ENCODE assay signal across 20 cellular contexts in genomic region chr12:109608796-109609195, GRCh38. TPM values are rescaled to one million over a fixed set of nuclear protein-coding genes. Genes with fewer than 3 reads are reported as not detected.
DNase-seq lines count a peak whose midpoint lies in the region; TF ChIP-seq lines count a peak whose summit lies in the region.
"Had no signal": no experiment of that assay in that cellular context is flagged by ENCODE, and none has a peak within 500 bp of the region (broad histone marks: within the 10 kb centered on the region; RNA-seq: fewer than 3 reads in every experiment).

No MANE protein-coding gene starts in this region.

- H3K18ac ChIP-seq in neuronal stem cell (ENCODE audit: low read length) = peak overlapping the region; percentile 54
- H3K18ac ChIP-seq in H9 (ENCODE audit: insufficient read length, low read depth, low read length) = no peak overlapping the region

- H4K8ac ChIP-seq in neuronal stem cell (ENCODE audit: low read depth, low read length) (no peak overlapping the region), H9 (replicated peaks; ENCODE audit: insufficient read length, low read depth, low read length) (no peak overlapping the region)

- H3K36me3 Mint-ChIP-seq in neural crest cell (ENCODE audit: low read depth) (no peaks in the 10 kb centered on the region), H9 (ENCODE audit: insufficient read depth in 1 of 3, low read depth in 3 of 3) (no peaks in the 10 kb centered on the region; a peak in 1 of 7 replicates)
- H3K36me3 Mint-ChIP-seq: CD14-positive monocyte; CD4-positive, alpha-beta memory T cell; CD4-positive, CD25-positive, alpha-beta regulatory T cell; CD8-positive, alpha-beta memory T cell had no signal

- WGBS in neuronal stem cell (ENCODE audit: extremely low coverage in 2 of 2, insufficient read length in 2 of 2, insufficient replicate concordance in 1 of 2), 2 donors = no CpG with 5 or more reads among the region's 3 CpGs
- WGBS in H9 (ENCODE audit: extremely low coverage, insufficient read length, low lambda C conversion rate) = no CpG with 5 or more reads among the region's 3 CpGs

- H3K27me3 Mint-ChIP-seq in neural crest cell (ENCODE audit: low read depth) = peaks cover 7% of the 10 kb centered on the region
- H3K27me3 Mint-ChIP-seq in H9 (ENCODE audit: low read depth) = peaks cover 2% of the 10 kb centered on the region

- no peaks in the 10 kb centered on the region for H3K23me2 ChIP-seq in H9 (ENCODE audit: insufficient read length, low read depth, low read length, poor library complexity, severe bottlenecking)

- TF ChIP-seq CTCF in neural crest cell (conservative IDR thresholded peaks at IDR 0.05) = no peak
- no peak for TF ChIP-seq CTCF in H9 (conservative IDR thresholded peaks at IDR 0.05)

- H2BK12ac ChIP-seq in neuronal stem cell (ENCODE audit: low read length) (no peak overlapping the region), H9 (ENCODE audit: insufficient read length, low read depth, low read length) (no peak overlapping the region)

- H4K5ac ChIP-seq in H9 (ENCODE audit: insufficient read length, low read depth, low read length) = no peak overlapping the region

- H3K36me3 ChIP-seq in neuronal stem cell (replicated peaks in 1 of 2; ENCODE audit: control insufficient read depth in 2 of 2, insufficient read depth in 2 of 2, low read length in 2 of 2) = no peaks in the 10 kb centered on the region
- H3K36me3 ChIP-seq: BE2C, BLaER1 had no signal

- no peak overlapping the region for H3K56ac ChIP-seq in H9 (ENCODE audit: insufficient read length, low read depth, low read length)

- DNase-seq in COLO668 (lab: John Stamatoyannopoulos, UW; ENCODE audit: unreplicated experiment) (peak; percentile 42), neural crest cell (ENCODE audit: low read depth, low spot score) (no peak), neuronal stem cell (ENCODE audit: low spot score) (no peak), H9 (no peak), NCI-H2107 (lab: John Stamatoyannopoulos, UW) (no peak), NCI-H1105 treated with DMSO at 0.1 percent for 48 hours (lab: John Stamatoyannopoulos, UW) (no peak)
- DNase-seq: 8988T; ACHN; BE2C; C1 segment of cervical spinal cord; Caco-2; Calu3; CD4-positive, alpha-beta memory T cell; CD4-positive, CD25-positive, alpha-beta regulatory T cell; CD8-positive, alpha-beta memory T cell; DMS79 treated with DMSO at 0.1 percent for 48 hours; GF-D8 had no signal

- H3K4ac ChIP-seq in neuronal stem cell (ENCODE audit: low read length) (no peak overlapping the region), H9 (ENCODE audit: low read depth, low read length) (no peak overlapping the region)

- peaks cover 0 to 63% (median 0%) of the 10 kb centered on the region in 3 experiments for H3K27me3 ChIP-seq in neuronal stem cell (ENCODE audit: control insufficient read depth in 3 of 3, insufficient read depth in 3 of 3, low read depth in 1 of 3, low read length in 3 of 3)
- no peaks in the 10 kb centered on the region for H3K27me3 ChIP-seq in H9 (ENCODE audit: insufficient read depth, low read length)
- H3K27me3 ChIP-seq: BE2C, BLaER1 had no signal

- H2AK5ac ChIP-seq in neuronal stem cell (ENCODE audit: low read depth, low read length) = peak overlapping the region; percentile 85
- no peak overlapping the region for H2AK5ac ChIP-seq in H9 (ENCODE audit: insufficient read length, low read length)

- peaks cover 5 to 30% of the 10 kb centered on the region in 2 donors for H3K4me1 ChIP-seq in neuronal stem cell (ENCODE audit: control insufficient read depth in 2 of 2, insufficient read depth in 1 of 2, low read depth in 1 of 2, low read length in 2 of 2)
- no peaks in the 10 kb centered on the region for H3K4me1 ChIP-seq in H9 (ENCODE audit: insufficient read depth, low read length)

- H2BK5ac ChIP-seq in neuronal stem cell (ENCODE audit: low read length) (no peak overlapping the region), H9 (ENCODE audit: insufficient read length, low read length) (no peak overlapping the region)

- no peaks in the 10 kb centered on the region for H4K20me1 ChIP-seq in H9 (ENCODE audit: control insufficient read depth, insufficient read depth, insufficient read length)
- H4K20me1 ChIP-seq: BLaER1 had no signal

- H2BK15ac ChIP-seq in neuronal stem cell (ENCODE audit: low read length) (peak overlapping the region; percentile 93), H9 (ENCODE audit: low read depth, low read length) (no peak overlapping the region)

- H3K14ac ChIP-seq in neuronal stem cell (ENCODE audit: low read length) = no peak overlapping the region
- no peak overlapping the region for H3K14ac ChIP-seq in H9 (ENCODE audit: insufficient read depth, low read length)

- H3K4me3 Mint-ChIP-seq in neural crest cell (no peak overlapping the region), H9 (no peak overlapping the region)
- H3K4me3 Mint-ChIP-seq: CD14-positive monocyte; CD4-positive, alpha-beta memory T cell; CD8-positive, alpha-beta memory T cell had no signal

- H3K4me2 ChIP-seq in neuronal stem cell (ENCODE audit: insufficient read depth, low read length, poor library complexity, severe bottlenecking) = no peak overlapping the region
- H3K4me2 ChIP-seq in H9 (ENCODE audit: insufficient read depth, insufficient read length, low read length) = no peak overlapping the region
- H3K4me2 ChIP-seq: BLaER1 had no signal

- no peak overlapping the region for H4K91ac ChIP-seq in neuronal stem cell (ENCODE audit: low read depth, low read length, poor library complexity)
- no peak overlapping the region for H4K91ac ChIP-seq in H9 (ENCODE audit: insufficient read length, low read depth, low read length)

- H3K23ac ChIP-seq in neuronal stem cell (ENCODE audit: low read depth, low read length, poor library complexity) = no peak overlapping the region
- no peak overlapping the region for H3K23ac ChIP-seq in H9 (ENCODE audit: insufficient read length, low read depth, low read length)

- H3K27ac Mint-ChIP-seq in neural crest cell (ENCODE audit: unreplicated experiment) (peak overlapping the region; percentile 67), H9 (no peak overlapping the region)

- peaks cover 38% of the 10 kb centered on the region for H3K4me1 Mint-ChIP-seq in neural crest cell
- peaks cover 6 to 27% of the 10 kb centered on the region in 2 experiments for H3K4me1 Mint-ChIP-seq in H9
- H3K4me1 Mint-ChIP-seq: CD14-positive monocyte; CD4-positive, CD25-positive, alpha-beta regulatory T cell had no signal

- H3K9me3 ChIP-seq in neuronal stem cell (replicated peaks in 1 of 2; ENCODE audit: control insufficient read depth in 2 of 2, insufficient read depth in 1 of 2, low read depth in 1 of 2, low read length in 2 of 2) (no peaks in the 10 kb centered on the region), H9 (ENCODE audit: control insufficient read depth, low read depth, low read length) (no peaks in the 10 kb centered on the region)
- H3K9me3 ChIP-seq: BE2C, BLaER1, Caco-2 had no signal

- H3K27ac ChIP-seq in neuronal stem cell (replicated peaks; ENCODE audit: low read length) = no peak overlapping the region
- H3K27ac ChIP-seq in temporal lobe (ENCODE audit: low read depth, low read length) = peak overlapping the region; percentile 98
- H3K27ac ChIP-seq in H9 (ENCODE audit: insufficient read length, low read depth, low read length) = no peak overlapping the region
- H3K27ac ChIP-seq: BLaER1 had no signal

- peaks cover 2% of the 10 kb centered on the region for H3K79me1 ChIP-seq in neuronal stem cell (ENCODE audit: low read depth, low read length)
- H3K79me1 ChIP-seq in H9 (ENCODE audit: insufficient read depth, low read depth, low read length, poor library complexity, severe bottlenecking) = no peaks in the 10 kb centered on the region

- H3K9ac ChIP-seq in neuronal stem cell (ENCODE audit: low read depth, low read length, poor library complexity) (no peak overlapping the region), H9 (ENCODE audit: extremely low read depth, insufficient read length, low read length) (no peak overlapping the region)
- H3K9ac ChIP-seq: BLaER1 had no signal

- H2BK120ac ChIP-seq in neuronal stem cell (ENCODE audit: low read depth, low read length) (no peak overlapping the region), H9 (ENCODE audit: low read depth, low read length, poor library complexity, severe bottlenecking) (no peak overlapping the region)

- H2AFZ ChIP-seq in neuronal stem cell (ENCODE audit: low read length) (no peak overlapping the region), H9 (ENCODE audit: low read length) (no peak overlapping the region)

- no peak overlapping the region for H2BK20ac ChIP-seq in H9 (ENCODE audit: low read depth, low read length, poor library complexity, severe bottlenecking)

- no peaks in the 10 kb centered on the region for H3K79me2 ChIP-seq in H9 (ENCODE audit: insufficient read depth, low read length)

- H3K9me3 Mint-ChIP-seq in neural crest cell (no peaks in the 10 kb centered on the region), H9 (no peaks in the 10 kb centered on the region)
- H3K9me3 Mint-ChIP-seq: CD4-positive, alpha-beta memory T cell; CD4-positive, CD25-positive, alpha-beta regulatory T cell had no signal

- H3T11ph ChIP-seq in H9 (ENCODE audit: low read length) = no peak overlapping the region

- no peak overlapping the region for H3K4me3 ChIP-seq in neuronal stem cell (ENCODE audit: low read length in 2 of 2)
- H3K4me3 ChIP-seq: BLaER1 had no signal

RNA-seq across cellular contexts. Expression of gene MVK, which starts 35.2 kb away (rescaled TPM):
- total RNA-seq in neural crest cell (59.3 and 63.9 TPM in 2 replicates), temporal lobe (9.3 TPM), H9 (2021) (17.4 and 19.2 TPM in 2 replicates)
- polyA plus RNA-seq in neuronal stem cell (2013, experiment 1 of 2) = 25.4 TPM
- polyA plus RNA-seq in neuronal stem cell (2013, experiment 2 of 2) = 26.4 TPM

RNA-seq across cellular contexts. Expression of gene MMAB, which starts 35.5 kb away (rescaled TPM):
- total RNA-seq in neural crest cell (84.9 and 95.6 TPM in 2 replicates), temporal lobe (11.1 TPM), H9 (2021) (22.5 and 24.3 TPM in 2 replicates)
- polyA plus RNA-seq in neuronal stem cell (2013, experiment 1 of 2) = 27.4 TPM
- 27.9 TPM for polyA plus RNA-seq in neuronal stem cell (2013, experiment 2 of 2)
